8 cellular contexts compared by ENCODE assay signal in the genomic region with DNA sequence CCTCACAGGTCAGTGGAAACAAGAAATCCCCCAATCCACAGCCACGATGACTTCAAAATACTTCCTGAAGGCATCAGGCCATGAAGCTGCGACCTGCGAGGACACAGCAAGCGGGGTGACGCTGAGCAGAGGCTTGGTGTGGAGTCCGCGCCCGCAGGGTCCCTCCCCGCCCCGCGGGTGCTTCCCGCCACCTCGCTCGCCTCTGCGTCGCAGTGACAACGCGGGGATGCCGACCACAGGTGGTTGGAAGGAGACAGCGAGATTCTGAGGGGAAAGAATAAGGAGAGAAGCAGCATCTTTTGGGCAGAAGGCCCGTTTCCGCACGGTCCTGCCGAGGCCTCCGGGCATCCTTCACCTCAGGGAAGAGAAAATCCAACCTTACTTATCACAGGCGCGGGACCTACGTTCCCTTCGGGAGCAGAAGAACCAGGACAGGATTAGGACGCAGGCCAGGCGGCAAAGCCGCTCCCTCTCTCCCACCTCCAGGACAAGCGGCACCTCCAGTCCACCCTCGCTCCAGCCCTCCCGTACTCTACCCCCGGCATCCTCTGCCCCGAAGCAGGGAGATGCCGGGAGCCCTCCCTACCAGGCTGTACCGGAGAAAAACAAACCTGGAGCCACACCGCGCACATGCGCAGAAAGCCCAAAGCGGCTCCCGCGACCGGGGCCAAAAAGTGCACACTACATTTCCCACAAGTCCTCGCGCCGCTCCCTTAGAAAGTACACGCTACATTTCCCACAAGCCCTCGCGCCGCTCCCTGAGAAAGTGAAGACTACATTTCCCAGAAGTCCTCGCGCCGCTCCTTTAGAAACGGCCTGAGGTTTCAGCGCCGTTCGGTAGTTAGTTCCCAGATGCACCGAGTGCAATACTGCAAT.
DNase-seq lines count a peak whose midpoint lies in the region; ATAC-seq and TF ChIP-seq lines count a peak whose summit lies in the region.

No MANE protein-coding gene starts in this region.

- peak; percentile 91 for ATAC-seq in GM19395 (IDR thresholded peaks at IDR 0.05; ENCODE audit: unreplicated experiment)
- peak; percentile 90 for ATAC-seq in HG03558 (IDR thresholded peaks at IDR 0.05; ENCODE audit: extremely low read depth, unreplicated experiment)
- peak; percentile 98 for ATAC-seq in left lobe of liver

- no peak for TF ChIP-seq CTCF in C4-2B (conservative IDR thresholded peaks at IDR 0.05)

- H3K36me3 Mint-ChIP-seq in dendritic cell treated with granulocyte-macrophage colony-stimulating factor and Interleukin-4, amounts not matched to agents 40 ng/mL and 50 ng/mL, for 4 days (ENCODE audit: low read depth), result peaks cover 24% of the 10 kb centered on the region

- peak overlapping the region; percentile 98 for H3K4me3 Mint-ChIP-seq in dendritic cell treated with granulocyte-macrophage colony-stimulating factor and Interleukin-4, amounts not matched to agents 40 ng/mL and 50 ng/mL, for 4 days

- DNase-seq in NCI-H748 (lab: John Stamatoyannopoulos, UW; ENCODE audit: unreplicated experiment), result peak; percentile 96
- DNase-seq in activated CD4-positive, alpha-beta T cell treated with anti-CD3 and anti-CD28 coated beads, Interleukin-2, amount 50 U/mL, for 24 hours (ENCODE audit: low read depth in 1 of 2, low spot score in 1 of 2), result peak; percentile 89 to 94
- peak; percentile 98 for DNase-seq in left lobe of liver (ENCODE audit: low spot score)
- DNase-seq in stimulated activated CD4-positive, alpha-beta T cell treated with anti-CD3 and anti-CD28 coated beads, Interleukin-2, amount 100 ng/mL, for 24 hours, result peak; percentile 95

- intact Hi-C loops in dendritic cell treated with granulocyte-macrophage colony-stimulating factor and Interleukin-4, amounts not matched to agents 40 ng/mL and 50 ng/mL, for 4 days (cut with micrococcal nuclease), result loop anchor here (1.0 to 2.0 kb wide), 3 partner anchors 86 to 1096 kb away; a partner anchor contains a TSS

- peak overlapping the region; percentile 85 for H3K27ac Mint-ChIP-seq in dendritic cell treated with granulocyte-macrophage colony-stimulating factor and Interleukin-4, amounts not matched to agents 40 ng/mL and 50 ng/mL, for 4 days

- H3K27me3 Mint-ChIP-seq in dendritic cell treated with granulocyte-macrophage colony-stimulating factor and Interleukin-4, amounts not matched to agents 40 ng/mL and 50 ng/mL, for 4 days, result no peaks in the 10 kb centered on the region

- peak overlapping the region; percentile 60 for H3K27ac ChIP-seq in C4-2B

- H3K4me1 Mint-ChIP-seq in dendritic cell treated with granulocyte-macrophage colony-stimulating factor and Interleukin-4, amounts not matched to agents 40 ng/mL and 50 ng/mL, for 4 days (ENCODE audit: low read depth), result peaks cover 20% of the 10 kb centered on the region

- no peaks in the 10 kb centered on the region for H3K9me3 Mint-ChIP-seq in dendritic cell treated with granulocyte-macrophage colony-stimulating factor and Interleukin-4, amounts not matched to agents 40 ng/mL and 50 ng/mL, for 4 days

Comparison
In these comparisons a context has a peak if more than half of its experiments do, and no peak if none do; other contexts are left out.
1. Peak in every context shown above with its lines: DNase-seq, ATAC-seq and H3K27ac ChIP-seq.